In the genomic region with DNA sequence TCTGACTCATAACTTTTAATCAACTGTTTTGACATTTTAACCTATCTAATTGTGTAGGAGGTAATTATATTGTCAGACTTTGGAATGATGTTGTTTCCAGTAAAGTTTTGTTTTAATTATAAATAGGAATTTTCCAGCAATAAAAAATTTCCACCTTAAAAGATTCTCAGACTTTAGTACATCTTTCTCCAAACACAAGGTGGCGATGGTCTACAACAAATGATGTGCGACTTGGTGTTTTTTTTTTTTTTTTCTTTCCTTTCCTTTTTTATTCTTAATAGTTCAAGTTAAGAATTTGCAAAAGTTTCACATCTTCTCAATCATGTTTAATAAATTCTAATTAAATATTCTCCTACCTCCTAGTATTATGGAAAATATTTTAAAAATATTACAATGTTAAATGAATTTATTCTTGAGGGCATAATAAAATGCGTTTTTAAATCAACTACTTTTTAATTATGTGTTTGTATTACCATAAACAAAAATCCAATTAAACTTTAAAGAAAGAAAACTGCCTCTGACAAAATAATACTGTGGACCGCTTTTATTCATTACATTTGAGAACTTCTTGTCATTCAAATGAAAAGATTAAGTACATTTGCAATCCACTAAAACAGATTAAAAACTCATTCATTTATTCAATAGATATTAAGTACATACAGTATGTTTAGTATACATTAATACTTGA, we compare ENCODE assay signal across 8 cellular contexts. TPM values are rescaled to one million over a fixed set of nuclear protein-coding genes. Genes with fewer than 3 reads are reported as not detected.
DNase-seq lines count a peak whose midpoint lies in the region; ATAC-seq, FAIRE-seq and TF ChIP-seq lines count a peak whose summit lies in the region.

No MANE protein-coding gene starts in this region.

- H3K4me2 ChIP-seq in KMS-11 (peak overlapping the region; percentile 7; the same call in 1 of the 2 replicates), SU-DHL-6 (ENCODE audit: low read depth, low read length, poor library complexity, severe bottlenecking) (peak overlapping the region; percentile 22)

- H3K9me2 ChIP-seq in SU-DHL-6 (replicated peaks; ENCODE audit: insufficient read depth, low read length): no peaks in the 10 kb centered on the region

- no peaks in the 10 kb centered on the region for H3K79me2 ChIP-seq in KMS-11 (ENCODE audit: insufficient read depth, low read depth)
- H3K79me2 ChIP-seq in SU-DHL-6 (ENCODE audit: insufficient read depth, low read length): no peaks in the 10 kb centered on the region

- no peaks in the 10 kb centered on the region for H3K36me3 ChIP-seq in KMS-11 (ENCODE audit: insufficient read depth)
- no peaks in the 10 kb centered on the region for H3K36me3 ChIP-seq in SU-DHL-6 (ENCODE audit: low read length)

- peak; percentile 37 for DNase-seq in DMS114 treated with DMSO at 0.1 percent for 48 hours (lab: John Stamatoyannopoulos, UW; ENCODE audit: unreplicated experiment)
- DNase-seq in glomerular visceral epithelial cell (ENCODE audit: extremely low spot score): peak; percentile 64
- DNase-seq in type B pancreatic cell (ENCODE audit: extremely low spot score, unreplicated experiment): no peak
- no peak for DNase-seq in activated CD4-positive, alpha-beta T cell treated with anti-CD3 and anti-CD28 coated beads, Interleukin-2, amount 50 U/mL, for 1 hour
- DNase-seq in H54 (ENCODE audit: insufficient read length, low spot score): no peak

- TF ChIP-seq CTCF in KMS-11 (conservative IDR thresholded peaks at IDR 0.05; ENCODE audit: low read depth, low read length) (no peak; the same call in 1 of the 2 replicates), SU-DHL-6 (IDR thresholded peaks at IDR 0.05; ENCODE audit: insufficient read depth, low read length, poor library complexity, severe bottlenecking) (peak; percentile 39), type B pancreatic cell (conservative IDR thresholded peaks at IDR 0.05) (peak; percentile 78)

- H3K36me3 Mint-ChIP-seq in type B pancreatic cell: no peaks in the 10 kb centered on the region

- no peak overlapping the region for H3K4me3 ChIP-seq in KMS-11 (IDR thresholded peaks at IDR 0.05; ENCODE audit: insufficient read depth, low read depth, low read length)
- H3K4me3 ChIP-seq in SU-DHL-6 (ENCODE audit: insufficient read depth, low read length, poor library complexity, severe bottlenecking): no peak overlapping the region

- no peaks in the 10 kb centered on the region for H3K27me3 ChIP-seq in KMS-11 (ENCODE audit: insufficient read depth, low read depth)
- no peaks in the 10 kb centered on the region for H3K27me3 ChIP-seq in SU-DHL-6 (ENCODE audit: low read length)

- H3K4me1 ChIP-seq in KMS-11 (ENCODE audit: low read depth, poor library complexity, severe bottlenecking): peaks cover 4% of the 10 kb centered on the region

- peak overlapping the region; percentile 36 for H3K4me3 Mint-ChIP-seq in type B pancreatic cell

- no peak overlapping the region for H3K27ac Mint-ChIP-seq in type B pancreatic cell

- peaks cover 24% of the 10 kb centered on the region for H3K4me1 Mint-ChIP-seq in type B pancreatic cell (ENCODE audit: unreplicated experiment)

- no peaks in the 10 kb centered on the region for H3K9me3 ChIP-seq in SU-DHL-6 (ENCODE audit: insufficient read depth, low read length)

- FAIRE-seq in H54 (lab: Jason Lieb, UNC): no peak

- ATAC-seq in GM18520 (IDR thresholded peaks at IDR 0.05; ENCODE audit: unreplicated experiment): no peak

- H4K20me1 ChIP-seq in KMS-11 (ENCODE audit: insufficient read depth) (no peaks in the 10 kb centered on the region), SU-DHL-6 (ENCODE audit: low read depth, low read length) (no peaks in the 10 kb centered on the region)

- H3K9ac ChIP-seq in KMS-11: no peak overlapping the region
- H3K9ac ChIP-seq in SU-DHL-6 (ENCODE audit: low read length): no peak overlapping the region

- H3K9me3 Mint-ChIP-seq in type B pancreatic cell: no peaks in the 10 kb centered on the region

- peaks cover 7% of the 10 kb centered on the region for H3K27me3 Mint-ChIP-seq in type B pancreatic cell

- no peaks in the 10 kb centered on the region for H3F3A ChIP-seq in SU-DHL-6 (ENCODE audit: insufficient read depth)

- H2AFZ ChIP-seq in KMS-11 (ENCODE audit: low read depth): no peak overlapping the region
- no peak overlapping the region for H2AFZ ChIP-seq in SU-DHL-6 (ENCODE audit: low read depth, low read length, severe bottlenecking)

- TF ChIP-seq POLR2A in H54 (IDR thresholded peaks at IDR 0.05; ENCODE audit: low read depth, low read length): no peak

- no peak overlapping the region for H3K27ac ChIP-seq in KMS-11
- no peak overlapping the region for H3K27ac ChIP-seq in SU-DHL-6 (ENCODE audit: low read depth, low read length)

RNA-seq across cellular contexts. Expression of a gene that starts 4.4 kb away (rescaled TPM):
- 34.9 and 77.3 TPM in 2 replicates for total RNA-seq in type B pancreatic cell (ENCODE audit: low replicate concordance)

Comparison
In these comparisons a context has a peak if more than half of its experiments do, and no peak if none do; other contexts are left out.
1. DNase-seq: peak in DMS114 treated with DMSO at 0.1 percent for 48 hours (single experiment) and glomerular visceral epithelial cell (single experiment); none in type B pancreatic cell (single experiment), activated CD4-positive, alpha-beta T cell treated with anti-CD3 and anti-CD28 coated beads, Interleukin-2, amount 50 U/mL, for 1 hour (single experiment) and H54 (single experiment).